In genomic region chr1:119718409-119718808, GRCh38 we compare ENCODE assay signal across 23 cellular contexts. TPM values are rescaled to one million over a fixed set of nuclear protein-coding genes. Genes with fewer than 3 reads are reported as not detected.
"Had no signal": no experiment of that assay in that cellular context is flagged by ENCODE, and none has a peak within 500 bp of the region (broad histone marks: within the 10 kb centered on the region; RNA-seq: fewer than 3 reads in every experiment).

No MANE protein-coding gene starts in this region.

- H2AFZ ChIP-seq: hepatocyte, neural progenitor cell had no signal

- ATAC-seq: effector memory CD8-positive, alpha-beta T cell; foreskin keratinocyte; left cardiac atrium; lower lobe of right lung; natural killer cell had no signal

- H3K36me3 ChIP-seq: lower lobe of right lung, neural progenitor cell had no signal

- H3K4me3 Mint-ChIP-seq: dendritic cell treated with granulocyte-macrophage colony-stimulating factor and Interleukin-4, amounts not matched to agents 40 ng/mL and 50 ng/mL, for 4 days; effector memory CD8-positive, alpha-beta T cell; memory B cell; mesothelial cell of epicardium; natural killer cell; neural progenitor cell; type B pancreatic cell had no signal

- H3K9me3 ChIP-seq: esophagus squamous epithelium, left ventricle myocardium inferior, lower lobe of right lung, sigmoid colon had no signal

- H3K4me1 ChIP-seq: lower lobe of right lung had no signal

- H3K27ac Mint-ChIP-seq: dendritic cell treated with granulocyte-macrophage colony-stimulating factor and Interleukin-4, amounts not matched to agents 40 ng/mL and 50 ng/mL, for 4 days; effector memory CD8-positive, alpha-beta T cell; memory B cell; mesothelial cell of epicardium; natural killer cell; neural progenitor cell; type B pancreatic cell had no signal

- H3K36me3 Mint-ChIP-seq: memory B cell, natural killer cell had no signal

- H3K4me2 ChIP-seq: neural progenitor cell had no signal

- H3K27me3 ChIP-seq: foreskin keratinocyte, hepatocyte, neural progenitor cell, sigmoid colon had no signal

- FAIRE-seq: colon, kidney, urothelium cell line had no signal

- H3K9ac ChIP-seq: neural progenitor cell had no signal

- H3K4me3 ChIP-seq: esophagus squamous epithelium, hepatocyte, left ventricle myocardium inferior, lower lobe of right lung, neural progenitor cell, sigmoid colon, skin epidermis had no signal

- H3K27me3 Mint-ChIP-seq: memory B cell, type B pancreatic cell had no signal

- H3K27ac ChIP-seq: epithelial cell of prostate, esophagus squamous epithelium, foreskin keratinocyte, hepatocyte, left ventricle myocardium inferior, lower lobe of right lung, neural progenitor cell, sigmoid colon, skin epidermis had no signal

- H3K9me3 Mint-ChIP-seq: dendritic cell treated with granulocyte-macrophage colony-stimulating factor and Interleukin-4, amounts not matched to agents 40 ng/mL and 50 ng/mL, for 4 days; effector memory CD8-positive, alpha-beta T cell; memory B cell; mesothelial cell of epicardium; natural killer cell; neural progenitor cell; type B pancreatic cell had no signal

- DNase-seq: effector memory CD8-positive, alpha-beta T cell; esophagus squamous epithelium; foreskin keratinocyte; kidney; left cardiac atrium; left ventricle myocardium inferior; lower lobe of right lung; natural killer cell; nucleus accumbens; sigmoid colon; stimulated activated naive CD4-positive, alpha-beta T cell treated with Interleukin-2 at 50 U/mL for 16 hours had no signal

RNA-seq across cellular contexts. Expression of gene HMGCS2, which starts 50.3 kb away (rescaled TPM):
- total RNA-seq: foreskin keratinocyte, myocyte, natural killer cell, pulmonary artery endothelial cell had no signal
- polyA plus RNA-seq: foreskin keratinocyte had no signal
